8 cellular contexts compared by ENCODE assay signal in genomic region chr11:76807206-76807875, GRCh38. TPM values are rescaled to one million over a fixed set of nuclear protein-coding genes. Genes with fewer than 3 reads are reported as not detected.
DNase-seq lines count a peak whose midpoint lies in the region; ATAC-seq and TF ChIP-seq lines count a peak whose summit lies in the region.

No MANE protein-coding gene starts in this region.

- peak; percentile 45 to 53 for ATAC-seq in CD4-positive, CD25-positive, alpha-beta regulatory T cell (ENCODE audit: low read depth in 2 of 2)
- ATAC-seq in lung (ENCODE audit: insufficient read depth, low FRiP score) (peak; percentile 83), GM19455 (IDR thresholded peaks at IDR 0.05; ENCODE audit: unreplicated experiment) (no peak)

- no peak overlapping the region for H3K4me3 Mint-ChIP-seq in CD4-positive, CD25-positive, alpha-beta regulatory T cell

- no peak overlapping the region for H3K27ac Mint-ChIP-seq in CD4-positive, CD25-positive, alpha-beta regulatory T cell

- WGBS in lung, 2 donors, result 16 to 23% methylated on average over 18 to 19 of the region's 19 CpGs

- peak; percentile 10 to 72 (median 34) for DNase-seq in CD4-positive, CD25-positive, alpha-beta regulatory T cell
- peak; percentile 16 for DNase-seq in NCI-H748 treated with DMSO at 0.1 percent for 48 hours (lab: John Stamatoyannopoulos, UW)
- DNase-seq in activated CD4-positive, alpha-beta T cell treated with anti-CD3 and anti-CD28 coated beads, Interleukin-2, amount 50 U/mL, for 1 hour, result peak; percentile 63
- peak; percentile 79 to 89 (median 86) for DNase-seq in dorsolateral prefrontal cortex
- DNase-seq in lung (ENCODE audit: low spot score), result peak; percentile 84
- DNase-seq in stimulated activated CD8-positive, alpha-beta memory T cell treated with anti-CD3 and anti-CD28 coated beads, Interleukin-12 subunit alpha, Interleukin-12 subunit beta, amount 100 ng/mL, for 1 hour (ENCODE audit: low read depth), result peak; percentile 41

- peaks cover 26% of the 10 kb centered on the region for H3K27me3 Mint-ChIP-seq in CD4-positive, CD25-positive, alpha-beta regulatory T cell

- no peaks in the 10 kb centered on the region for H3K36me3 ChIP-seq in CD4-positive, CD25-positive, alpha-beta regulatory T cell (ENCODE audit: control insufficient read depth, insufficient read depth, low read length)
- H3K36me3 ChIP-seq in HEK293 (ENCODE audit: control insufficient read depth in 2 of 2, insufficient read depth in 1 of 2, low read length in 2 of 2) (no peaks in the 10 kb centered on the region), lung (ENCODE audit: control insufficient read depth in 2 of 2, insufficient read depth in 2 of 2, low read length in 2 of 2) (no peaks in the 10 kb centered on the region)

- H3K27ac ChIP-seq in CD4-positive, CD25-positive, alpha-beta regulatory T cell (ENCODE audit: insufficient read depth, low read length, poor library complexity, severe bottlenecking), result no peak overlapping the region
- H3K27ac ChIP-seq in HEK293 (ENCODE audit: extremely low read depth, low read depth, low read length), result no peak overlapping the region
- peak overlapping the region in 5 of 59 donors; percentile 24 to 57 (median 29) for H3K27ac ChIP-seq in dorsolateral prefrontal cortex
- no peak overlapping the region for H3K27ac ChIP-seq in lung (ENCODE audit: low read depth in 1 of 2, low read length in 1 of 2)

- H3K4me3 ChIP-seq in CD4-positive, CD25-positive, alpha-beta regulatory T cell (ENCODE audit: low read depth, low read length), result no peak overlapping the region
- H3K4me3 ChIP-seq in HEK293 (ENCODE audit: low read depth, low read length) (no peak overlapping the region), dorsolateral prefrontal cortex (peak overlapping the region in 30 of 59 donors; percentile 1 to 48 (median 26)), lung (no peak overlapping the region)

- H3K9me3 ChIP-seq in CD4-positive, CD25-positive, alpha-beta regulatory T cell (ENCODE audit: control insufficient read depth in 2 of 2, low read length in 2 of 2), result no peaks in the 10 kb centered on the region
- H3K9me3 ChIP-seq in HEK293 (ENCODE audit: control insufficient read depth, insufficient read depth, low read depth, low read length), result no peaks in the 10 kb centered on the region
- H3K9me3 ChIP-seq in lung (ENCODE audit: control insufficient read depth in 2 of 2, insufficient read depth in 1 of 2, low read length in 1 of 2), result no peaks in the 10 kb centered on the region

- no peaks in the 10 kb centered on the region for H3K4me1 ChIP-seq in CD4-positive, CD25-positive, alpha-beta regulatory T cell (ENCODE audit: control insufficient read depth, insufficient read depth, low read length, poor library complexity, severe bottlenecking)
- H3K4me1 ChIP-seq in HEK293 (ENCODE audit: control insufficient read depth, insufficient read depth, low read length) (no peaks in the 10 kb centered on the region), lung (ENCODE audit: control insufficient read depth in 2 of 2, insufficient read depth in 2 of 2, low read length in 2 of 2) (peaks cover 0 to 16% of the 10 kb centered on the region in 2 donors)

- POLR2A ChIA-PET in HEK293 (lab: Yijun Ruan, JAX), result no interaction called here

- peaks cover 0 to 20% (median 10%) of the 10 kb centered on the region in 4 donors for H3K4me1 Mint-ChIP-seq in CD4-positive, CD25-positive, alpha-beta regulatory T cell

- intact Hi-C loops in dorsolateral prefrontal cortex (cut with DNase I), result loop anchor here (1.0 to 10.0 kb wide), 5 partner anchors 55 to 237 kb away; partner anchors contain the start of gene ACER3 (in 2 of the 2)

- no peaks in the 10 kb centered on the region for H3K27me3 ChIP-seq in CD4-positive, CD25-positive, alpha-beta regulatory T cell (ENCODE audit: control insufficient read depth, insufficient read depth, low read length)
- peaks cover 0 to 5% (median 0%) of the 10 kb centered on the region in 45 donors for H3K27me3 ChIP-seq in dorsolateral prefrontal cortex
- no peaks in the 10 kb centered on the region for H3K27me3 ChIP-seq in lung (ENCODE audit: control insufficient read depth, insufficient read depth)

- no peaks in the 10 kb centered on the region for H3K36me3 Mint-ChIP-seq in CD4-positive, CD25-positive, alpha-beta regulatory T cell

- peak; percentile 74 for TF ChIP-seq CTCF in HEK293 (tag by site-specific recombination; IDR thresholded peaks at IDR 0.05)
- peak; percentile 69 to 96 (median 87) for TF ChIP-seq CTCF in dorsolateral prefrontal cortex (IDR thresholded peaks at IDR 0.05 in 54 of 56, conservative IDR thresholded peaks at IDR 0.05 in 2 of 56; ENCODE audit: low read depth in 1 of 56, partially characterized antibody in 56 of 56)
- TF ChIP-seq CTCF in lung (IDR thresholded peaks at IDR 0.05; ENCODE audit: control extremely low read depth, extremely low read depth), result peak; percentile 85

- H3K9me3 Mint-ChIP-seq in CD4-positive, CD25-positive, alpha-beta regulatory T cell, result peaks cover 0 to 2% (median 0%) of the 10 kb centered on the region in 7 donors

- CTCF ChIA-PET in HEK293 (lab: Yijun Ruan, JAX), result interaction anchor here (0.6 to 7.7 kb wide), 20 partner anchors 12 to 1451 kb away, joined by 3 to 139 read pairs (median 6); no protein-coding TSS in a partner anchor

TF ChIP-seq in HEK293, 187 proteins besides CTCF, POLR2A, EP300 and RAD21 (continues in another document):
- TF ChIP-seq ZBTB8A (tag by site-specific recombination; IDR thresholded peaks at IDR 0.05) (peak; percentile 63), ZNF366 (tag by site-specific recombination; conservative IDR thresholded peaks at IDR 0.05) (0 out of 2 replicates have a peak, but pooled peaks have one; percentile 5), ZNF335 (tag by site-specific recombination; conservative IDR thresholded peaks at IDR 0.05) (peak; percentile 36; the same call in 1 of the 2 replicates), PRDM1 (tag by site-specific recombination; IDR thresholded peaks at IDR 0.05) (peak; percentile 85), ZNF521 (tag by site-specific recombination; IDR thresholded peaks at IDR 0.05) (no peak), ZSCAN30 (tag by site-specific recombination; IDR thresholded peaks at IDR 0.05) (no peak), ZIC2 (tag by site-specific recombination; IDR thresholded peaks at IDR 0.05) (peak; percentile 99), GLIS1 (tag by site-specific recombination; IDR thresholded peaks at IDR 0.05) (peak; percentile 70), ZNF341 (tag by site-specific recombination; IDR thresholded peaks at IDR 0.05; ENCODE audit: low read depth) (no peak), OSR2 (tag by site-specific recombination; IDR thresholded peaks at IDR 0.05) (no peak), ZBTB48 (tag by site-specific recombination; IDR thresholded peaks at IDR 0.05) (peak; percentile 41; the same call in 1 of the 2 replicates), ZNF416 (tag by site-specific recombination; IDR thresholded peaks at IDR 0.05) (no peak), ZBTB17 (tag by site-specific recombination; IDR thresholded peaks at IDR 0.05) (peak; percentile 48), ZNF654 (tag by site-specific recombination; IDR thresholded peaks at IDR 0.05; ENCODE audit: low read depth) (peak; percentile 26), ZNF184 (tag by site-specific recombination; IDR thresholded peaks at IDR 0.05) (no peak)
- TF ChIP-seq, protein P1, sequence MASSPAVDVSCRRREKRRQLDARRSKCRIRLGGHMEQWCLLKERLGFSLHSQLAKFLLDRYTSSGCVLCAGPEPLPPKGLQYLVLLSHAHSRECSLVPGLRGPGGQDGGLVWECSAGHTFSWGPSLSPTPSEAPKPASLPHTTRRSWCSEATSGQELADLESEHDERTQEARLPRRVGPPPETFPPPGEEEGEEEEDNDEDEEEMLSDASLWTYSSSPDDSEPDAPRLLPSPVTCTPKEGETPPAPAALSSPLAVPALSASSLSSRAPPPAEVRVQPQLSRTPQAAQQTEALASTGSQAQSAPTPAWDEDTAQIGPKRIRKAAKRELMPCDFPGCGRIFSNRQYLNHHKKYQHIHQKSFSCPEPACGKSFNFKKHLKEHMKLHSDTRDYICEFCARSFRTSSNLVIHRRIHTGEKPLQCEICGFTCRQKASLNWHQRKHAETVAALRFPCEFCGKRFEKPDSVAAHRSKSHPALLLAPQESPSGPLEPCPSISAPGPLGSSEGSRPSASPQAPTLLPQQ (tag by site-specific recombination; IDR thresholded peaks at IDR 0.05), result peak; percentile 53; the same call in 1 of the 2 replicates

RNA-seq across cellular contexts. Expression of gene TSKU, which starts 24.2 kb away (rescaled TPM):
- total RNA-seq in CD4-positive, CD25-positive, alpha-beta regulatory T cell, result not detected
- polyA plus RNA-seq in CD4-positive, CD25-positive, alpha-beta regulatory T cell, result not detected
- total RNA-seq in dorsolateral prefrontal cortex (1 to 10 TPM; 1.3 to 8.5 (median 3.4) TPM), lung (10 to 100 TPM; 12.6 to 18.6 TPM)
- 10 to 100 TPM in 1 of 2 donors, 1 to 10 TPM in 1; 3.7 to 10.6 TPM for polyA plus RNA-seq in lung

RNA-seq across cellular contexts. Expression of gene ACER3, which starts 53.4 kb away (rescaled TPM):
- total RNA-seq in CD4-positive, CD25-positive, alpha-beta regulatory T cell, result 11.8 TPM
- polyA plus RNA-seq in CD4-positive, CD25-positive, alpha-beta regulatory T cell, result 10 to 100 TPM in 1 of 4 donors, 1 to 10 TPM in 3; 2.6 to 10.4 (median 3.8) TPM
- total RNA-seq in dorsolateral prefrontal cortex (10 to 100 TPM; 24.6 to 97.5 (median 41.3) TPM), lung (10 to 100 TPM; 14.4 to 37.0 TPM)
- polyA plus RNA-seq in lung, result 10 to 100 TPM in 1 of 2 donors, 1 to 10 TPM in 1; 7.9 to 11.1 TPM

Comparison
In these comparisons a context has a peak if more than half of its experiments do, and no peak if none do; other contexts are left out.
1. DNase-seq: peak in every context shown above with its lines; median percentile 86 in dorsolateral prefrontal cortex; 84 in lung; 63 in activated CD4-positive, alpha-beta T cell treated with anti-CD3 and anti-CD28 coated beads, Interleukin-2, amount 50 U/mL, for 1 hour; 41 in stimulated activated CD8-positive, alpha-beta memory T cell treated with anti-CD3 and anti-CD28 coated beads, Interleukin-12 subunit alpha, Interleukin-12 subunit beta, amount 100 ng/mL, for 1 hour; 34 in CD4-positive, CD25-positive, alpha-beta regulatory T cell; 16 in NCI-H748 treated with DMSO at 0.1 percent for 48 hours.
2. H3K4me3 ChIP-seq: peak in dorsolateral prefrontal cortex (30 of 59); none in CD4-positive, CD25-positive, alpha-beta regulatory T cell (single experiment), HEK293 (single experiment) and lung (single experiment).
3. Peak in every context shown above with its lines, with median percentiles within 50 percentile points of each other: CTCF ChIP-seq.